ENCODE assay signal across 20 cellular contexts in the genomic region with DNA sequence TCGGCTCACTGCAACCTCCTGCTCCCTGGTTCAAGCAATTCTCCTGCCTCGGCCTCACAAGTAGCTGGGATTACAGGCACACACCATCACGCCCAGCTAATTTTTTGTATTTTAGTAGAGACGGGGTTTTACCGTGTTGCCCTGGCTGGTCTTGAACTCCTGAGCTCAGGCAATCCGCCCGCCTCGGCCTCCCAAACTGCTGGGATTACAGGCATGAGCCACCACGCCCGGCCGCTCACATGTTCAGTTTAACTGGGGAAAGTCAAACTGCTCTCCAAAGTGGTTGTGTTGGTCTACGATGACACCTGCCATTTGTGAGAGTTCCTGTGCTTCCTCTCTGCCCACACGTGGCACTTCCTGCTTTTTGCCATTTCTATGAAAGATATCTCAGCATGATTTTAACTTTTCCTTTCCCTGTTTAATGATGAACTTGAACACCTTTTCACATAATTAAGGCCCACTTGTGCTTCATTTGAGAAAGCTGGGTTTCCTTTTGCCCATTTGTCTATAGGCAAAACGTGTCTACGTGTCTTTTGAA. TPM values are rescaled to one million over a fixed set of nuclear protein-coding genes. Genes with fewer than 3 reads are reported as not detected.
DNase-seq lines count a peak whose midpoint lies in the region; ATAC-seq and TF ChIP-seq lines count a peak whose summit lies in the region.
"Had no signal": no experiment of that assay in that cellular context is flagged by ENCODE, and none has a peak within 500 bp of the region (broad histone marks: within the 10 kb centered on the region; RNA-seq: fewer than 3 reads in every experiment).

No MANE protein-coding gene starts in this region.

- CTCF ChIA-PET in activated CD4-positive, alpha-beta T cell treated with anti-CD3 and anti-CD28 coated beads, Interleukin-2, amount 10 ng/mL, durations not matched to agents 7 days and 5 days (lab: Charles Lee): interaction anchor here (0.8 to 1.2 kb wide), 3 partner anchors 41 to 730 kb away, joined by 3 read pairs; no protein-coding TSS in a partner anchor

- no peaks in the 10 kb centered on the region for H4K20me1 ChIP-seq in neural progenitor cell (ENCODE audit: low read depth)

- intact Hi-C loops in left ventricle myocardium superior (cut with micrococcal nuclease): no loop called here

- POLR2A ChIA-PET in activated CD4-positive, alpha-beta T cell treated with anti-CD3 and anti-CD28 coated beads, Interleukin-2, amount 10 ng/mL, durations not matched to agents 7 days and 5 days (lab: Charles Lee): no interaction called here

- no peak for DNase-seq in activated CD4-positive, alpha-beta T cell treated with anti-CD3 and anti-CD28 coated beads, Interleukin-2, amount 10 ng/mL, durations not matched to agents 7 days and 5 days
- DNase-seq in activated CD4-positive, alpha-beta T cell treated with anti-CD3 and anti-CD28 coated beads for 1 hour: no peak
- DNase-seq in DMS53 treated with DMSO at 0.1 percent for 48 hours (lab: John Stamatoyannopoulos, UW; ENCODE audit: unreplicated experiment): peak; percentile 8
- DNase-seq in NOMO-1 treated with DMSO at 0.1 percent for 48 hours (lab: John Stamatoyannopoulos, UW; ENCODE audit: unreplicated experiment): peak; percentile 27
- no peak for DNase-seq in neural progenitor cell (ENCODE audit: low spot score)
- DNase-seq in left ventricle myocardium superior: no peak
- DNase-seq in NCI-H2171 (lab: John Stamatoyannopoulos, UW): no peak
- DNase-seq in NCI-H2029 treated with DMSO at 0.1 percent for 48 hours (lab: John Stamatoyannopoulos, UW): no peak
- DNase-seq: CD8-positive, alpha-beta T cell; NCI-H1105 treated with DMSO at 0.1 percent for 48 hours; NCI-H187; NCI-H2171 treated with DMSO at 0.1 percent for 48 hours; NCI-H774; SJCRH30; SW 1271 had no signal

- no peak overlapping the region for H3K9ac ChIP-seq in neural progenitor cell

- ATAC-seq in left ventricle myocardium superior: no peak
- ATAC-seq: CD8-positive, alpha-beta T cell had no signal

- no peak overlapping the region for H3K4me2 ChIP-seq in neural progenitor cell

- no peaks in the 10 kb centered on the region for H3K9me3 ChIP-seq in neural progenitor cell (ENCODE audit: low read depth)
- H3K9me3 ChIP-seq: SJCRH30 had no signal

- peaks cover 52% of the 10 kb centered on the region for H3K27me3 ChIP-seq in neural progenitor cell
- H3K27me3 ChIP-seq: SJCRH30 had no signal

- peaks cover 16% of the 10 kb centered on the region for H3K27me3 Mint-ChIP-seq in activated CD4-positive, alpha-beta T cell treated with anti-CD3 and anti-CD28 coated beads, Interleukin-2, amount 10 ng/mL, durations not matched to agents 7 days and 5 days
- peaks cover 8% of the 10 kb centered on the region for H3K27me3 Mint-ChIP-seq in neural progenitor cell (ENCODE audit: insufficient read depth, low read depth)

- TF ChIP-seq CTCF in neural progenitor cell (IDR thresholded peaks at IDR 0.05): no peak

- peaks cover 54% of the 10 kb centered on the region for H3K4me1 Mint-ChIP-seq in activated CD4-positive, alpha-beta T cell treated with anti-CD3 and anti-CD28 coated beads, Interleukin-2, amount 10 ng/mL, durations not matched to agents 7 days and 5 days
- peaks cover 32% of the 10 kb centered on the region for H3K4me1 Mint-ChIP-seq in neural progenitor cell

- H3K4me3 ChIP-seq in neural progenitor cell: no peak overlapping the region
- H3K4me3 ChIP-seq: SJCRH30 had no signal

- H2AFZ ChIP-seq in neural progenitor cell (replicated peaks): no peak overlapping the region

- peaks cover 8% of the 10 kb centered on the region for H3K4me1 ChIP-seq in neural progenitor cell
- H3K4me1 ChIP-seq: SJCRH30 had no signal

- H3K4me3 Mint-ChIP-seq in activated CD4-positive, alpha-beta T cell treated with anti-CD3 and anti-CD28 coated beads, Interleukin-2, amount 10 ng/mL, durations not matched to agents 7 days and 5 days: no peak overlapping the region
- no peak overlapping the region for H3K4me3 Mint-ChIP-seq in neural progenitor cell
- H3K4me3 Mint-ChIP-seq: CD8-positive, alpha-beta T cell had no signal

- no peaks in the 10 kb centered on the region for H3K79me2 ChIP-seq in neural progenitor cell (ENCODE audit: low read depth)

- H3K27ac ChIP-seq in neural progenitor cell: no peak overlapping the region
- H3K27ac ChIP-seq: RWPE1, SJCRH30 had no signal

- H3K36me3 Mint-ChIP-seq in activated CD4-positive, alpha-beta T cell treated with anti-CD3 and anti-CD28 coated beads, Interleukin-2, amount 10 ng/mL, durations not matched to agents 7 days and 5 days (ENCODE audit: low read depth): peaks cover 6% of the 10 kb centered on the region
- peaks cover 2% of the 10 kb centered on the region for H3K36me3 Mint-ChIP-seq in neural progenitor cell
- H3K36me3 Mint-ChIP-seq: CD8-positive, alpha-beta T cell had no signal

- H3F3A ChIP-seq in neural progenitor cell (ENCODE audit: low read depth): peaks cover 43% of the 10 kb centered on the region

- no peaks in the 10 kb centered on the region for H3K9me3 Mint-ChIP-seq in activated CD4-positive, alpha-beta T cell treated with anti-CD3 and anti-CD28 coated beads, Interleukin-2, amount 10 ng/mL, durations not matched to agents 7 days and 5 days
- H3K9me3 Mint-ChIP-seq in neural progenitor cell: no peaks in the 10 kb centered on the region
- H3K9me3 Mint-ChIP-seq: CD8-positive, alpha-beta T cell had no signal

- peak overlapping the region; percentile 37 for H3K27ac Mint-ChIP-seq in activated CD4-positive, alpha-beta T cell treated with anti-CD3 and anti-CD28 coated beads, Interleukin-2, amount 10 ng/mL, durations not matched to agents 7 days and 5 days
- peak overlapping the region; percentile 84 for H3K27ac Mint-ChIP-seq in neural progenitor cell
- H3K27ac Mint-ChIP-seq: CD8-positive, alpha-beta T cell had no signal

- H3K36me3 ChIP-seq in neural progenitor cell: no peaks in the 10 kb centered on the region

RNA-seq across cellular contexts. Expression of gene GP5, which starts 0.9 kb away (rescaled TPM):
- total RNA-seq in activated CD4-positive, alpha-beta T cell treated with anti-CD3 and anti-CD28 coated beads, Interleukin-2, amount 10 ng/mL, durations not matched to agents 7 days and 5 days: 1 to 10 TPM; 1.1 to 1.3 TPM
- total RNA-seq in neural progenitor cell (ENCODE audit: low replicate concordance): 0.03 TPM in 1 of 2 replicates, not detected in the other
- not detected for total RNA-seq in left ventricle myocardium superior
- total RNA-seq: HT1080, MCF 10A, NCI-H460, SJCRH30 had no signal

RNA-seq across cellular contexts. Expression of gene LRRC15, which starts 30.4 kb away (rescaled TPM):
- not detected for total RNA-seq in activated CD4-positive, alpha-beta T cell treated with anti-CD3 and anti-CD28 coated beads, Interleukin-2, amount 10 ng/mL, durations not matched to agents 7 days and 5 days
- total RNA-seq in neural progenitor cell (ENCODE audit: low replicate concordance) (not detected in 2 replicates), left ventricle myocardium superior (0.42 TPM)
- total RNA-seq: A673; CD8-positive, alpha-beta T cell; MCF 10A; NCI-H460 had no signal

RNA-seq across cellular contexts. Expression of gene CPN2, which starts 48.8 kb away (rescaled TPM):
- total RNA-seq in activated CD4-positive, alpha-beta T cell treated with anti-CD3 and anti-CD28 coated beads, Interleukin-2, amount 10 ng/mL, durations not matched to agents 7 days and 5 days: not detected
- not detected in 2 replicates for total RNA-seq in neural progenitor cell (ENCODE audit: low replicate concordance)
- total RNA-seq in left ventricle myocardium superior: 0.40 TPM
- total RNA-seq: A673; CD8-positive, alpha-beta T cell; HT1080; MCF 10A; NCI-H460; SJCRH30 had no signal

Comparison
In these comparisons a context has a peak if more than half of its experiments do, and no peak if none do; other contexts are left out.
1. DNase-seq: peak in DMS53 treated with DMSO at 0.1 percent for 48 hours (single experiment) and NOMO-1 treated with DMSO at 0.1 percent for 48 hours (single experiment); none in activated CD4-positive, alpha-beta T cell treated with anti-CD3 and anti-CD28 coated beads, Interleukin-2, amount 10 ng/mL, durations not matched to agents 7 days and 5 days (single experiment), activated CD4-positive, alpha-beta T cell treated with anti-CD3 and anti-CD28 coated beads for 1 hour (single experiment), neural progenitor cell (single experiment), left ventricle myocardium superior (single experiment), NCI-H2171 (single experiment) and NCI-H2029 treated with DMSO at 0.1 percent for 48 hours (single experiment).